In the genomic region with DNA sequence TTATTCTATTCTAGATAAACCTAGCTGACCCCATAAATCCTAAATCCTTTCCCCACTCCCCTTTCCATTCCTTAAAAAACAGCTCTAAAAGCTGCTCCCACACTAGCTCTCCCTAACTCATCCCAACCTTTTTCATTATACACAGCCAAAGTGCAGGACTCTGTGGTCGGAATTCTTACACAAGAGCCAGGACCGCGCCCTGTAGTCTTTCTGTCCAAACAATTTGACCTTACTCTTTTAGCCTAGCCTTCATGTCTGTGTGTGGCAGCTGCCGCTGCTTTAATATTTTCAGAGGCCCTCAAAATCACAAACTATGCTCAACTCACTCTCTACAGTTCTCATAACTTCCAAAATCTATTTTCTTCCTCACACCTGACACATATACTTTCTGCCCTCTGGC, we compare ENCODE assay signal across 24 cellular contexts. TPM values are rescaled to one million over a fixed set of nuclear protein-coding genes. Genes with fewer than 3 reads are reported as not detected.
"Had no signal": no experiment of that assay in that cellular context is flagged by ENCODE, and none has a peak within 500 bp of the region (broad histone marks: within the 10 kb centered on the region; RNA-seq: fewer than 3 reads in every experiment).

No MANE protein-coding gene starts in this region.

RNA-seq across cellular contexts. Expression of a gene that starts 19.0 kb away (rescaled TPM):
- total RNA-seq: naive thymus-derived CD4-positive, alpha-beta T cell; naive thymus-derived CD8-positive, alpha-beta T cell; natural killer cell; natural killer cell treated with Interleukin-12 subunit alpha and Interleukin-12 subunit beta and Interleukin-15 and Interleukin-18, amount 100 ng/mL, for 72 hours; neural crest cell; occipital lobe; osteoblast; osteocyte; ovary; posterior vena cava; psoas muscle; pulmonary artery endothelial cell; right atrium auricular region; right cardiac atrium; right lobe of liver; skeletal muscle tissue; smooth muscle cell; spleen had no signal
- polyA plus RNA-seq: naive thymus-derived CD4-positive, alpha-beta T cell; neural cell; right cardiac atrium; small intestine had no signal

RNA-seq across cellular contexts. Expression of a gene that starts 59.0 kb away (rescaled TPM):
- total RNA-seq: naive thymus-derived CD4-positive, alpha-beta T cell; naive thymus-derived CD8-positive, alpha-beta T cell; natural killer cell treated with Interleukin-12 subunit alpha and Interleukin-12 subunit beta and Interleukin-15 and Interleukin-18, amount 100 ng/mL, for 72 hours; osteoblast; osteocyte; pancreas; progenitor cell of endocrine pancreas; pulmonary artery endothelial cell; renal cortical epithelial cell; right atrium auricular region; right cardiac atrium; right lobe of liver; sciatic nerve; smooth muscle cell; spleen had no signal
- polyA plus RNA-seq: naive thymus-derived CD4-positive, alpha-beta T cell; naive thymus-derived CD8-positive, alpha-beta T cell; pancreas; right cardiac atrium; smooth muscle cell had no signal
